In genomic region chrX:306614-307178, GRCh38 we compare ENCODE assay signal across 4 cellular contexts. TPM values are rescaled to one million over a fixed set of nuclear protein-coding genes. Genes with fewer than 3 reads are reported as not detected.
DNase-seq lines count a peak whose midpoint lies in the region; ATAC-seq, FAIRE-seq and TF ChIP-seq lines count a peak whose summit lies in the region.
"Not testable (repeated sequence)": the region's sequence is repeated elsewhere in the genome, so short reads cannot be mapped to it uniquely, and the experiment has no call there.

No MANE protein-coding gene starts in this region.

- not testable (repeated sequence) for H3K23ac ChIP-seq in H1 (ENCODE audit: insufficient read length)

- not testable (repeated sequence) for H4K5ac ChIP-seq in H1 (ENCODE audit: insufficient read length, low read depth, low read length)

- POLR2A ChIA-PET in GM12878 (lab: Charles Lee); H1 (lab: Charles Lee; ENCODE audit: partially characterized antibody); HepG2 (lab: Yijun Ruan, JAX): not testable (repeated sequence)

- not testable (repeated sequence) for H3K18ac ChIP-seq in H1 (ENCODE audit: extremely low read depth, low read length)

- H3K4me1 ChIP-seq in GM12878 (ENCODE audit: control insufficient read depth, insufficient read depth, low read length); H1 (replicated peaks in 1 of 4; ENCODE audit: control insufficient read depth in 3 of 4, insufficient read depth in 4 of 4, low read length in 3 of 4); HepG2 (ENCODE audit: insufficient read depth, low read length): not testable (repeated sequence)

- FAIRE-seq in GM12892 (lab: Jason Lieb, UNC) (peak; percentile 81), H1 (lab: Jason Lieb, UNC) (peak; percentile 13), HepG2 (lab: Jason Lieb, UNC) (peak; percentile 56)
- FAIRE-seq in GM12878 (lab: Jason Lieb, UNC), result not testable (repeated sequence)

- not testable (repeated sequence) for H4K8ac ChIP-seq in H1 (ENCODE audit: extremely low read depth, insufficient read depth, low read length)

- WGBS in GM12878 (ENCODE audit: insufficient coverage, insufficient replicate concordance, low lambda C conversion rate, missing lambda C conversion rate), result 95% methylated on average over 2 of the region's 2 CpGs
- 90% methylated on average over 2 of the region's 2 CpGs; no CpG with 5 or more reads in 1 of the 2 experiments for WGBS in H1 (ENCODE audit: extremely low coverage in 1 of 2, insufficient coverage in 1 of 2, insufficient read length in 1 of 2, insufficient replicate concordance in 2 of 2, low coverage in 1 of 2, low lambda C conversion rate in 2 of 2, missing lambda C conversion rate in 1 of 2), 2 experiments
- 80% methylated on average over 1 of the region's 2 CpGs for WGBS in HepG2 (ENCODE audit: low lambda C conversion rate)

- H2BK12ac ChIP-seq in H1 (ENCODE audit: low read depth, low read length), result not testable (repeated sequence)

- CTCF ChIA-PET in GM12878 (lab: Yijun Ruan, JAX); H1 (lab: Charles Lee; ENCODE audit: partially characterized antibody); HepG2 (lab: Yijun Ruan, JAX; ENCODE audit: low intra/inter-chr PET ratio, low total read pairs): not testable (repeated sequence)

- in situ Hi-C loops in GM12878 (cut with MboI); HepG2 (cut with HindIII; ENCODE audit: extremely low pct_ligation_motif_present, low pct_unique_long_range_greater_than_20kb): not testable (repeated sequence)

- H3K27me3 ChIP-seq in GM12878 (replicated peaks in 1 of 2; ENCODE audit: control insufficient read depth in 2 of 2, insufficient read depth in 2 of 2, low read length in 1 of 2); H1 (replicated peaks in 1 of 4; ENCODE audit: control insufficient read depth in 3 of 4, extremely low read depth in 1 of 4, insufficient read depth in 3 of 4, low read length in 3 of 4); HepG2 (ENCODE audit: control insufficient read depth in 1 of 2, insufficient read depth in 2 of 2, low read length in 2 of 2): not testable (repeated sequence)

- ATAC-seq in GM12878, HepG2: not testable (repeated sequence)

- H3K23me2 ChIP-seq in H1 (ENCODE audit: low read depth, low read length), result not testable (repeated sequence)

- not testable (repeated sequence) for TF ChIP-seq EP300 in GM12878 (IDR thresholded peaks at IDR 0.05; ENCODE audit: borderline replicate concordance in 1 of 2, control insufficient read depth in 1 of 2, low read depth in 2 of 2, low read length in 2 of 2); H1 (IDR thresholded peaks at IDR 0.05; ENCODE audit: borderline replicate concordance in 1 of 2, low read depth in 2 of 2, low read length in 2 of 2); HepG2 (IDR thresholded peaks at IDR 0.05; ENCODE audit: low read depth in 2 of 2, low read length in 2 of 2); HepG2 (CRISPR knock-in tag; IDR thresholded peaks at IDR 0.05; ENCODE audit: borderline replicate concordance)

- not testable (repeated sequence) for H3K79me2 ChIP-seq in GM12878 (ENCODE audit: control insufficient read depth, insufficient read depth, low read length); H1 (ENCODE audit: control insufficient read depth in 1 of 2, insufficient read depth in 2 of 2, low read length in 2 of 2); HepG2 (ENCODE audit: insufficient read depth, low read length)

- not testable (repeated sequence) for H3K79me1 ChIP-seq in H1 (ENCODE audit: low read depth, low read length)

- H3K56ac ChIP-seq in H1 (replicated peaks; ENCODE audit: insufficient read length, low read depth, low read length), result not testable (repeated sequence)

- H4K91ac ChIP-seq in H1 (replicated peaks; ENCODE audit: insufficient read length, low read length), result not testable (repeated sequence)

- SMC1A ChIA-PET in GM12878 (lab: Charles Lee; ENCODE audit: uncharacterized antibody, unreplicated experiment), result not testable (repeated sequence)

- RAD21 ChIA-PET in GM12878 (lab: Charles Lee; ENCODE audit: unreplicated experiment), result not testable (repeated sequence)

- not testable (repeated sequence) for TF ChIP-seq CTCF in GM12878 (IDR thresholded peaks at IDR 0.05 in 2 of 3, conservative IDR thresholded peaks at IDR 0.05 in 1 of 3; ENCODE audit: control insufficient read depth in 2 of 3, extremely low read depth in 1 of 3, insufficient read depth in 1 of 3, low read depth in 3 of 3, low read length in 3 of 3); H1 (IDR thresholded peaks at IDR 0.05; ENCODE audit: control extremely low read depth in 1 of 3, insufficient read depth in 1 of 3, low read depth in 1 of 3, low read length in 3 of 3); HepG2 (CRISPR knock-in tag; IDR thresholded peaks at IDR 0.05)

- not testable (repeated sequence) for H3K4me3 ChIP-seq in GM12878; H1 (ENCODE audit: extremely low read depth in 1 of 4, insufficient read depth in 2 of 4, low read depth in 3 of 4, low read length in 4 of 4); HepG2 (replicated peaks in 1 of 3; ENCODE audit: insufficient read depth in 1 of 3, low read depth in 2 of 3, low read length in 3 of 3)

- H3K4me2 ChIP-seq in GM12878 (ENCODE audit: control insufficient read depth, insufficient read depth); H1 (ENCODE audit: insufficient read depth in 1 of 2, low read depth in 2 of 2, low read length in 2 of 2); HepG2 (ENCODE audit: low read depth, low read length): not testable (repeated sequence)

- H3K27ac ChIP-seq in GM12878 (ENCODE audit: control insufficient read depth, insufficient read depth); H1 (ENCODE audit: low read depth, low read length); HepG2 (ENCODE audit: extremely low read length, insufficient read depth, low read length): not testable (repeated sequence)

- not testable (repeated sequence) for TF ChIP-seq POLR2A in GM12892 (IDR thresholded peaks at IDR 0.05; ENCODE audit: low read depth, low read length); GM12878 (IDR thresholded peaks at IDR 0.05; ENCODE audit: low read depth, low read length); H1 (IDR thresholded peaks at IDR 0.05; ENCODE audit: control extremely low read depth in 1 of 2, low read depth in 2 of 2, low read length in 2 of 2); HepG2 (IDR thresholded peaks at IDR 0.05; ENCODE audit: insufficient read depth in 1 of 2, low read depth in 2 of 2, low read length in 2 of 2)

- not testable (repeated sequence) for TF ChIP-seq RAD21 in GM12878 (IDR thresholded peaks at IDR 0.05; ENCODE audit: insufficient read depth, low read depth, low read length); H1 (IDR thresholded peaks at IDR 0.05 in 1 of 2, conservative IDR thresholded peaks at IDR 0.05 in 1 of 2; ENCODE audit: low read depth in 2 of 2, low read length in 2 of 2); HepG2 (CRISPR knock-in tag; IDR thresholded peaks at IDR 0.05)

- H3K36me3 ChIP-seq in GM12878 (ENCODE audit: control insufficient read depth in 2 of 2, insufficient read depth in 2 of 2, low read length in 1 of 2) (peaks cover 12 to 18% of the 10 kb centered on the region in 2 experiments), H1 (ENCODE audit: control insufficient read depth in 2 of 4, insufficient read depth in 4 of 4, low read length in 3 of 4) (peaks cover 17 to 72% (median 46%) of the 10 kb centered on the region in 4 experiments), HepG2 (replicated peaks in 1 of 2; ENCODE audit: control insufficient read depth in 1 of 2, insufficient read depth in 2 of 2, low read length in 2 of 2) (peaks cover 9 to 33% of the 10 kb centered on the region in 2 experiments)

- H3K14ac ChIP-seq in H1 (ENCODE audit: insufficient read length), result not testable (repeated sequence)

- not testable (repeated sequence) for DNase-seq in GM12892 (ENCODE audit: insufficient read length); GM12878 (ENCODE audit: low read depth, low spot score); H1 (ENCODE audit: low read depth in 1 of 2, low spot score in 2 of 2); HepG2 (ENCODE audit: low spot score)

- H2BK120ac ChIP-seq in H1 (replicated peaks; ENCODE audit: low read depth, low read length), result not testable (repeated sequence)

- H2AK5ac ChIP-seq in H1 (ENCODE audit: low read depth, low read length), result not testable (repeated sequence)

- H3K9me3 ChIP-seq in GM12878 (replicated peaks; ENCODE audit: control insufficient read depth, insufficient read depth, low read length); H1 (ENCODE audit: insufficient read depth in 2 of 2, low read depth in 1 of 2, low read length in 1 of 2); HepG2 (ENCODE audit: low read length): not testable (repeated sequence)

- H2BK5ac ChIP-seq in H1 (ENCODE audit: low read depth, low read length), result not testable (repeated sequence)

- not testable (repeated sequence) for H3K9ac ChIP-seq in GM12878 (ENCODE audit: control insufficient read depth, insufficient read depth, low read length); H1 (replicated peaks in 1 of 4; ENCODE audit: extremely low read depth in 1 of 4, low read depth in 3 of 4, low read length in 3 of 4); HepG2 (ENCODE audit: insufficient read depth, low read depth, low read length)

- intact Hi-C loops in GM12878 (cut with micrococcal nuclease; ENCODE audit: unreplicated experiment); HepG2 (cut with micrococcal nuclease; ENCODE audit: unreplicated experiment): not testable (repeated sequence)

- not testable (repeated sequence) for H2BK15ac ChIP-seq in H1 (ENCODE audit: low read length)

- not testable (repeated sequence) for H2BK20ac ChIP-seq in H1 (ENCODE audit: low read length)

- H4K20me1 ChIP-seq in GM12878 (ENCODE audit: control insufficient read depth, insufficient read depth), result not testable (repeated sequence)
- peaks cover 6 to 17% of the 10 kb centered on the region in 2 experiments for H4K20me1 ChIP-seq in H1 (replicated peaks in 1 of 2; ENCODE audit: control insufficient read depth in 1 of 2, insufficient read depth in 2 of 2, low read length in 2 of 2)
- H4K20me1 ChIP-seq in HepG2 (ENCODE audit: insufficient read depth, low read length), result peaks cover 31% of the 10 kb centered on the region

- not testable (repeated sequence) for H3K4ac ChIP-seq in H1 (replicated peaks; ENCODE audit: insufficient read length, low read depth, low read length)

- BruUV-seq in GM12878 (replicated peaks; lab: Mats Ljungman, UMichigan); HepG2 (replicated peaks; lab: Mats Ljungman, UMichigan): not testable (repeated sequence)

- H2AFZ ChIP-seq in GM12878 (ENCODE audit: control insufficient read depth, low read depth, low read length); H1 (ENCODE audit: low read length); HepG2 (ENCODE audit: low read length): not testable (repeated sequence)

RNA-seq across cellular contexts. Expression of gene GTPBP6, which starts 11.9 kb away (rescaled TPM):
- polyA plus RNA-seq in GM12892 (2012; ENCODE audit: missing spikeins), result 13.4 TPM
- 16.9 and 20.4 TPM in 2 replicates for total RNA-seq in GM12878 (2013; cell fraction: nucleolus; rRNA removed)
- 42.7 and 49.1 TPM in 2 replicates for total RNA-seq in GM12878 (2014; rRNA removed)
- total RNA-seq in GM12878 (2014; rRNA removed; fragmentation: Illumina TruSeq; extraction: Trizol), result 11.6 and 14.7 TPM in 2 replicates
- total RNA-seq in GM12878 (2021), result 65.9 and 71.0 TPM in 2 replicates
- 15.0 TPM for polyA plus RNA-seq in GM12878 (2011; ENCODE audit: low read depth)
- 10.6 and 27.5 TPM in 2 replicates for polyA plus RNA-seq in GM12878 (2011; rRNA removed)
- 37.2 and 59.1 TPM in 2 replicates for polyA plus RNA-seq in GM12878 (2011; cell fraction: cytosol; rRNA removed)
- polyA plus RNA-seq in GM12878 (2011; cell fraction: nucleus; rRNA removed), result 60.0 and 78.8 TPM in 2 replicates
- 40.8 and 42.6 TPM in 2 replicates for polyA plus RNA-seq in GM12878 (2012)
- polyA plus RNA-seq in GM12878 (2014; fragmentation: Illumina TruSeq; extraction: Trizol), result 4.8 and 8.6 TPM in 2 replicates
- 1 to 10 TPM in 1 of 2 experiments, under 1 TPM in 1; 0.31 to 1.9 TPM for polyA plus RNA-seq in GM12878 (2014; fragmentation: Nextera tagmentation; extraction: Ambion mirVana)
- 48.2 and 55.5 TPM in 2 replicates for polyA plus RNA-seq in GM12878 (2014; rRNA removed)
- polyA plus RNA-seq in GM12878 (2016; fragmentation: Nextera tagmentation; extraction: Ambion mirVana), result 10 to 100 TPM in 1 of 2 experiments, 1 to 10 TPM in 1; 8.5 to 46.1 TPM
- 20.8 and 31.1 TPM in 2 replicates for polyA minus RNA-seq in GM12878 (2011; rRNA and poly(A)+ RNA removed)
- polyA minus RNA-seq in GM12878 (2011; cell fraction: cytosol; rRNA and poly(A)+ RNA removed), result 14.2 and 16.7 TPM in 2 replicates
- 8.3 and 17.0 TPM in 2 replicates for polyA minus RNA-seq in GM12878 (2011; cell fraction: nucleus; rRNA and poly(A)+ RNA removed)
- total RNA-seq in H1 (2021; fragmentation: NEBNext Ultra II Directional; extraction: Animal tissue kit (Norgen Biotek cat#: 25700)), result 55.4 and 57.1 TPM in 2 replicates
- polyA plus RNA-seq in H1 (2011; rRNA removed), result 33.9 and 59.0 TPM in 2 replicates
- polyA plus RNA-seq in H1 (2011; cell fraction: cytosol; rRNA removed), result 56.3 TPM
- polyA plus RNA-seq in H1 (2011; cell fraction: nucleus; rRNA removed), result 61.5 TPM
- 26.6 to 55.2 TPM (median 54.8 TPM) in 4 replicates for polyA plus RNA-seq in H1 (2012, experiment 1 of 2)
- 40.7 TPM for polyA plus RNA-seq in H1 (2012, experiment 2 of 2)
- polyA plus RNA-seq in H1 (2013, experiment 1 of 2), result 35.4 TPM
- 32.3 TPM for polyA plus RNA-seq in H1 (2013, experiment 2 of 2)
- polyA minus RNA-seq in H1 (2011; rRNA and poly(A)+ RNA removed), result 17.9 and 18.5 TPM in 2 replicates
- 23.8 TPM for polyA minus RNA-seq in H1 (2011; cell fraction: cytosol; rRNA and poly(A)+ RNA removed)
- 18.8 TPM for polyA minus RNA-seq in H1 (2011; cell fraction: nucleus; rRNA and poly(A)+ RNA removed)
- total RNA-seq in HepG2 (2016; rRNA removed; fragmentation: Illumina TruSeq; extraction: Trizol), result 35.6 and 39.6 TPM in 2 replicates
- total RNA-seq in HepG2 (2016; cell fraction: cytosol; rRNA removed; fragmentation: Illumina TruSeq; extraction: Trizol; ENCODE audit: low read depth), result 33.9 and 34.6 TPM in 2 replicates
- total RNA-seq in HepG2 (2016; cell fraction: insoluble cytoplasmic fraction; rRNA removed; fragmentation: Illumina TruSeq; extraction: Trizol), result 32.3 and 41.0 TPM in 2 replicates
- 50.6 and 52.4 TPM in 2 replicates for total RNA-seq in HepG2 (2016; cell fraction: membrane; rRNA removed; fragmentation: Illumina TruSeq; extraction: Trizol)
- total RNA-seq in HepG2 (2016; cell fraction: nucleus; rRNA removed; fragmentation: Illumina TruSeq; extraction: Trizol), result 17.0 and 20.4 TPM in 2 replicates
- 20.2 and 22.1 TPM in 2 replicates for polyA plus RNA-seq in HepG2 (2011; rRNA removed)
- polyA plus RNA-seq in HepG2 (2011; cell fraction: cytosol; rRNA removed), result 18.4 and 31.3 TPM in 2 replicates
- polyA plus RNA-seq in HepG2 (2011; cell fraction: nucleus; rRNA removed), result 29.4 and 36.8 TPM in 2 replicates
- 16.6 and 18.3 TPM in 2 replicates for polyA plus RNA-seq in HepG2 (2012)
- 46.6 and 50.3 TPM in 2 replicates for polyA plus RNA-seq in HepG2 (2016; cell fraction: cytosol; fragmentation: Illumina TruSeq; extraction: Trizol; ENCODE audit: low read depth)
- polyA plus RNA-seq in HepG2 (2016; cell fraction: insoluble cytoplasmic fraction; fragmentation: Illumina TruSeq; extraction: Trizol; ENCODE audit: low read depth), result 38.1 and 42.7 TPM in 2 replicates
- 50.6 and 54.4 TPM in 2 replicates for polyA plus RNA-seq in HepG2 (2016; cell fraction: membrane; fragmentation: Illumina TruSeq; extraction: Trizol; ENCODE audit: low read depth)
- 41.5 and 48.9 TPM in 2 replicates for polyA plus RNA-seq in HepG2 (2016; cell fraction: nucleus; fragmentation: Illumina TruSeq; extraction: Trizol; ENCODE audit: insufficient read depth, low read depth)
- 14.7 and 27.7 TPM in 2 replicates for polyA minus RNA-seq in HepG2 (2011; rRNA and poly(A)+ RNA removed; ENCODE audit: low replicate concordance)
- 10.6 and 14.2 TPM in 2 replicates for polyA minus RNA-seq in HepG2 (2011; cell fraction: cytosol; rRNA and poly(A)+ RNA removed)
- polyA minus RNA-seq in HepG2 (2011; cell fraction: nucleus; rRNA and poly(A)+ RNA removed), result 4.7 and 7.2 TPM in 2 replicates

RNA-seq across cellular contexts. Expression of gene PLCXD1, which starts 25.5 kb away (rescaled TPM):
- 22.1 TPM for polyA plus RNA-seq in GM12892 (2012; ENCODE audit: missing spikeins)
- 66.9 and 72.5 TPM in 2 replicates for total RNA-seq in GM12878 (2013; cell fraction: nucleolus; rRNA removed)
- total RNA-seq in GM12878 (2014; rRNA removed) (23.6 and 28.8 TPM in 2 replicates), GM12878 (2014; rRNA removed; fragmentation: Illumina TruSeq; extraction: Trizol) (12.2 and 14.8 TPM in 2 replicates), GM12878 (2021) (27.5 and 28.6 TPM in 2 replicates), HepG2 (2016; rRNA removed; fragmentation: Illumina TruSeq; extraction: Trizol) (87.7 and 111 TPM in 2 replicates)
- polyA plus RNA-seq in GM12878 (2011; ENCODE audit: low read depth), result 16.7 TPM
- polyA plus RNA-seq in GM12878 (2011; rRNA removed) (24.7 and 49.7 TPM in 2 replicates), GM12878 (2014; fragmentation: Illumina TruSeq; extraction: Trizol) (12.5 and 21.2 TPM in 2 replicates), GM12878 (2014; fragmentation: Nextera tagmentation; extraction: Ambion mirVana) (1 to 10 TPM; 2.4 to 3.4 TPM), GM12878 (2014; rRNA removed) (49.7 and 49.8 TPM in 2 replicates), GM12878 (2016; fragmentation: Nextera tagmentation; extraction: Ambion mirVana) (10 to 100 TPM; 11.2 to 11.6 TPM), H1 (2011; rRNA removed) (93.6 and 134 TPM in 2 replicates), HepG2 (2011; rRNA removed) (153 and 202 TPM in 2 replicates)
- polyA plus RNA-seq in GM12878 (2011; cell fraction: cytosol; rRNA removed), result 65.3 and 73.9 TPM in 2 replicates
- 128 and 175 TPM in 2 replicates for polyA plus RNA-seq in GM12878 (2011; cell fraction: nucleus; rRNA removed)
- polyA plus RNA-seq in GM12878 (2012), result 28.7 and 35.2 TPM in 2 replicates
- 46.4 and 79.6 TPM in 2 replicates for polyA minus RNA-seq in GM12878 (2011; rRNA and poly(A)+ RNA removed)
- polyA minus RNA-seq in GM12878 (2011; cell fraction: cytosol; rRNA and poly(A)+ RNA removed), result 37.4 and 40.9 TPM in 2 replicates
- 21.3 and 30.1 TPM in 2 replicates for polyA minus RNA-seq in GM12878 (2011; cell fraction: nucleus; rRNA and poly(A)+ RNA removed)
- 124 and 128 TPM in 2 replicates for total RNA-seq in H1 (2021; fragmentation: NEBNext Ultra II Directional; extraction: Animal tissue kit (Norgen Biotek cat#: 25700))
- polyA plus RNA-seq in H1 (2011; cell fraction: cytosol; rRNA removed), result 112 TPM
- 188 TPM for polyA plus RNA-seq in H1 (2011; cell fraction: nucleus; rRNA removed)
- 100 to 153 TPM (median 126 TPM) in 4 replicates for polyA plus RNA-seq in H1 (2012, experiment 1 of 2)
- polyA plus RNA-seq in H1 (2012, experiment 2 of 2), result 109 TPM
- polyA plus RNA-seq in H1 (2013, experiment 1 of 2), result 53.1 TPM
- polyA plus RNA-seq in H1 (2013, experiment 2 of 2), result 49.5 TPM
- polyA minus RNA-seq in H1 (2011; rRNA and poly(A)+ RNA removed), result 95.0 and 156 TPM in 2 replicates
- polyA minus RNA-seq in H1 (2011; cell fraction: cytosol; rRNA and poly(A)+ RNA removed), result 121 TPM
- 94.0 TPM for polyA minus RNA-seq in H1 (2011; cell fraction: nucleus; rRNA and poly(A)+ RNA removed)
- total RNA-seq in HepG2 (2016; cell fraction: cytosol; rRNA removed; fragmentation: Illumina TruSeq; extraction: Trizol; ENCODE audit: low read depth), result 14.7 and 15.6 TPM in 2 replicates
- 93.5 and 100 TPM in 2 replicates for total RNA-seq in HepG2 (2016; cell fraction: insoluble cytoplasmic fraction; rRNA removed; fragmentation: Illumina TruSeq; extraction: Trizol)
- total RNA-seq in HepG2 (2016; cell fraction: membrane; rRNA removed; fragmentation: Illumina TruSeq; extraction: Trizol), result 44.6 and 46.3 TPM in 2 replicates
- total RNA-seq in HepG2 (2016; cell fraction: nucleus; rRNA removed; fragmentation: Illumina TruSeq; extraction: Trizol), result 61.7 and 72.3 TPM in 2 replicates
- polyA plus RNA-seq in HepG2 (2011; cell fraction: cytosol; rRNA removed), result 97.5 and 98.8 TPM in 2 replicates
- 373 and 416 TPM in 2 replicates for polyA plus RNA-seq in HepG2 (2011; cell fraction: nucleus; rRNA removed)
- polyA plus RNA-seq in HepG2 (2012), result 118 and 196 TPM in 2 replicates
- 10.9 TPM in 2 replicates for polyA plus RNA-seq in HepG2 (2016; cell fraction: cytosol; fragmentation: Illumina TruSeq; extraction: Trizol; ENCODE audit: low read depth)
- polyA plus RNA-seq in HepG2 (2016; cell fraction: insoluble cytoplasmic fraction; fragmentation: Illumina TruSeq; extraction: Trizol; ENCODE audit: low read depth), result 71.2 and 91.8 TPM in 2 replicates
- 29.2 and 29.4 TPM in 2 replicates for polyA plus RNA-seq in HepG2 (2016; cell fraction: membrane; fragmentation: Illumina TruSeq; extraction: Trizol; ENCODE audit: low read depth)
- polyA plus RNA-seq in HepG2 (2016; cell fraction: nucleus; fragmentation: Illumina TruSeq; extraction: Trizol; ENCODE audit: insufficient read depth, low read depth), result 178 and 219 TPM in 2 replicates
- 70.5 and 467 TPM in 2 replicates for polyA minus RNA-seq in HepG2 (2011; rRNA and poly(A)+ RNA removed; ENCODE audit: low replicate concordance)
- polyA minus RNA-seq in HepG2 (2011; cell fraction: cytosol; rRNA and poly(A)+ RNA removed), result 116 and 195 TPM in 2 replicates
- 115 and 118 TPM in 2 replicates for polyA minus RNA-seq in HepG2 (2011; cell fraction: nucleus; rRNA and poly(A)+ RNA removed)
